ENCODE assay signal across 8 cellular contexts in genomic region chr16:31108035-31108793, GRCh38. TPM values are rescaled to one million over a fixed set of nuclear protein-coding genes. Genes with fewer than 3 reads are reported as not detected.
DNase-seq lines count a peak whose midpoint lies in the region; ATAC-seq and TF ChIP-seq lines count a peak whose summit lies in the region.

TSS of gene BCKDK (plus strand) at chr16:31108386. CDS start at chr16:31109224, 838 bp downstream.

- no peaks in the 10 kb centered on the region for H3K9me2 ChIP-seq in Loucy (replicated peaks; ENCODE audit: low read depth, low read length)
- no peaks in the 10 kb centered on the region for H3K9me2 ChIP-seq in SU-DHL-6 (replicated peaks; ENCODE audit: insufficient read depth, low read length)

- intact Hi-C loops in Right ventricle myocardium superior (cut with DNase I): no loop called here

- H3K4me1 Mint-ChIP-seq in type B pancreatic cell (ENCODE audit: unreplicated experiment): peaks cover 10% of the 10 kb centered on the region

- peak within 1 kb of the TSS; percentile 90 for H3K4me2 ChIP-seq in Loucy (ENCODE audit: low read depth, low read length, poor library complexity, severe bottlenecking)
- H3K4me2 ChIP-seq in SU-DHL-6 (ENCODE audit: low read depth, low read length, poor library complexity, severe bottlenecking): peak within 1 kb of the TSS; percentile 98
- peak within 1 kb of the TSS; percentile 74 for H3K4me2 ChIP-seq in parathyroid adenoma (ENCODE audit: low read length)

- peak within 1 kb of the TSS; percentile 28 for H3K27ac ChIP-seq in SU-DHL-6 (ENCODE audit: low read depth, low read length)
- peak within 1 kb of the TSS; percentile 53 for H3K27ac ChIP-seq in parathyroid adenoma

- TF ChIP-seq CTCF in Loucy (conservative IDR thresholded peaks at IDR 0.05; ENCODE audit: low read length): no peak
- no peak for TF ChIP-seq CTCF in SU-DHL-6 (IDR thresholded peaks at IDR 0.05; ENCODE audit: insufficient read depth, low read length, poor library complexity, severe bottlenecking)
- TF ChIP-seq CTCF in parathyroid adenoma (IDR thresholded peaks at IDR 0.05): no peak
- TF ChIP-seq CTCF in type B pancreatic cell (conservative IDR thresholded peaks at IDR 0.05): no peak

- H3K4me1 ChIP-seq in Loucy (ENCODE audit: insufficient read depth, low read length, poor library complexity, severe bottlenecking) (peaks cover 14% of the 10 kb centered on the region), parathyroid adenoma (peaks cover 3% of the 10 kb centered on the region)

- H4K20me1 ChIP-seq in Loucy (ENCODE audit: insufficient read depth, low read length, poor library complexity, severe bottlenecking): peaks cover 5% of the 10 kb centered on the region
- H4K20me1 ChIP-seq in SU-DHL-6 (ENCODE audit: low read depth, low read length): no peaks in the 10 kb centered on the region

- H3K9me3 Mint-ChIP-seq in type B pancreatic cell: no peaks in the 10 kb centered on the region

- H3K4me3 Mint-ChIP-seq in type B pancreatic cell: peak within 1 kb of the TSS; percentile 87

- peak within 1 kb of the TSS; percentile 95 for H3K9ac ChIP-seq in Loucy (ENCODE audit: low read depth, low read length, poor library complexity, severe bottlenecking)
- peak within 1 kb of the TSS; percentile 86 for H3K9ac ChIP-seq in SU-DHL-6 (ENCODE audit: low read length)
- H3K9ac ChIP-seq in parathyroid adenoma: peak within 1 kb of the TSS; percentile 85

- H3K27me3 ChIP-seq in H7 (ENCODE audit: control insufficient read depth, insufficient read depth, low read length) (no peaks in the 10 kb centered on the region; the same call in 1 of the 2 replicates), Loucy (ENCODE audit: insufficient read depth, low read length, poor library complexity, severe bottlenecking) (no peaks in the 10 kb centered on the region), SU-DHL-6 (ENCODE audit: low read length) (no peaks in the 10 kb centered on the region), parathyroid adenoma (ENCODE audit: control insufficient read depth, insufficient read depth, low read length) (no peaks in the 10 kb centered on the region)

- peaks cover 29% of the 10 kb centered on the region for H3K79me2 ChIP-seq in Loucy (ENCODE audit: insufficient read depth, low read length)
- 0 out of 2 replicates have a peak, but pooled peaks cover 7% of the 10 kb centered on the region for H3K79me2 ChIP-seq in SU-DHL-6 (ENCODE audit: insufficient read depth, low read length)
- H3K79me2 ChIP-seq in parathyroid adenoma: peaks cover 3% of the 10 kb centered on the region

- peaks cover 12% of the 10 kb centered on the region for H3K36me3 ChIP-seq in H7 (replicated peaks; ENCODE audit: control insufficient read depth, insufficient read depth, low read length)
- peaks cover 12% of the 10 kb centered on the region; the same call in 1 of the 2 replicates for H3K36me3 ChIP-seq in Loucy (ENCODE audit: insufficient read depth, low read length)
- H3K36me3 ChIP-seq in SU-DHL-6 (ENCODE audit: low read length): no peaks in the 10 kb centered on the region
- no peaks in the 10 kb centered on the region for H3K36me3 ChIP-seq in parathyroid adenoma (ENCODE audit: control insufficient read depth, insufficient read depth, low read length)

- H3K9me3 ChIP-seq in Loucy (ENCODE audit: insufficient read depth, low read depth, low read length) (no peaks in the 10 kb centered on the region), SU-DHL-6 (ENCODE audit: insufficient read depth, low read length) (no peaks in the 10 kb centered on the region), parathyroid adenoma (ENCODE audit: control insufficient read depth, low read length) (no peaks in the 10 kb centered on the region)

- H2AFZ ChIP-seq in Loucy (ENCODE audit: low read length) (peak within 1 kb of the TSS; percentile 91), SU-DHL-6 (ENCODE audit: low read depth, low read length, severe bottlenecking) (peak within 1 kb of the TSS; percentile 74), parathyroid adenoma (peak within 1 kb of the TSS; percentile 94)

- peak within 1 kb of the TSS; percentile 63 for H3K27ac Mint-ChIP-seq in type B pancreatic cell

- peak; percentile 83 for ATAC-seq in Right ventricle myocardium superior (ENCODE audit: poor library complexity)

- H3K36me3 Mint-ChIP-seq in type B pancreatic cell: peaks cover 8% of the 10 kb centered on the region

- DNase-seq in GF-D8 (lab: John Stamatoyannopoulos, UW) (peak; percentile 28), H7 (peak; percentile 94), Right ventricle myocardium superior (peak; percentile 90), type B pancreatic cell (ENCODE audit: extremely low spot score, unreplicated experiment) (peak; percentile 82)
- peak; percentile 49 for DNase-seq in activated naive CD8-positive, alpha-beta T cell treated with anti-CD3 and anti-CD28 coated beads, Interleukin-2, amount 50 U/mL, for 16 hours (ENCODE audit: low read depth, low spot score)

- H3F3A ChIP-seq in Loucy (ENCODE audit: low read depth) (0 out of 2 replicates have a peak, but pooled peaks cover 6% of the 10 kb centered on the region), SU-DHL-6 (ENCODE audit: insufficient read depth) (0 out of 2 replicates have a peak, but pooled peaks cover 12% of the 10 kb centered on the region)

- H3K4me3 ChIP-seq in H7 (ENCODE audit: insufficient read depth, low read depth, low read length) (peak within 1 kb of the TSS; percentile 90), Loucy (ENCODE audit: low read length, poor library complexity, severe bottlenecking) (peak within 1 kb of the TSS; percentile 79), SU-DHL-6 (ENCODE audit: insufficient read depth, low read length, poor library complexity, severe bottlenecking) (peak within 1 kb of the TSS; percentile 74), parathyroid adenoma (ENCODE audit: low read depth, low read length) (peak within 1 kb of the TSS; percentile 85)

- H3K27me3 Mint-ChIP-seq in type B pancreatic cell: no peaks in the 10 kb centered on the region

RNA-seq across cellular contexts. Expression of gene BCKDK, which starts in this region (rescaled TPM):
- total RNA-seq in H7 (2014; rRNA removed; shearing (Covaris generic)): 52.7 and 64.0 TPM in 2 replicates
- total RNA-seq in Right ventricle myocardium superior (84.3 TPM), type B pancreatic cell (ENCODE audit: low replicate concordance) (38.5 and 44.5 TPM in 2 replicates)

Comparison
In these comparisons a context has a peak if more than half of its experiments do, and no peak if none do; other contexts are left out.
1. Peak in every context shown above with its lines: DNase-seq, ATAC-seq, H3K4me3 ChIP-seq and H3K27ac ChIP-seq.
2. DNase-seq: peak in every context shown above with its lines; median percentile 94 in H7; 90 in Right ventricle myocardium superior; 82 in type B pancreatic cell; 49 in activated naive CD8-positive, alpha-beta T cell treated with anti-CD3 and anti-CD28 coated beads, Interleukin-2, amount 50 U/mL, for 16 hours; 28 in GF-D8.